In the genomic region with DNA sequence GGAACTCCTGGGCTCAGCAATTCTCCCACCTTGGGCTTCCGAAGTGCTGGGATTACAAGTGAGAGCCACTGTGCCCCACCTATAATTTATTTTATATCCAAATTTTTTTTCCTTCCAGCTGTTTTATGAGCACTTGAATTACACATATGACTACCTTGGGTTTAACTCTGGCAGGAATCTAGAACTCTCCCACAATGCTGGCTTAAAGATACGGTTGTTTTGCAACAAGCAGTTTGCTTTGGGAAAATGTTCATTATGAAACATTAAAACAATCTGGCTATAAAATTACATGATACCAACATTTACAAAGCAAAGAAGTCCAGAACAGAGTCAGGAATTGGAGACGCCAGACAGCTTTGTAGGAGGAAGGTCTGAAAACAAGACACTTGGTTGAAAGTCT, we compare ENCODE assay signal across 22 cellular contexts. TPM values are rescaled to one million over a fixed set of nuclear protein-coding genes. Genes with fewer than 3 reads are reported as not detected.
A peak's percentile ranks its signal among the peaks of the same experiment; 100 is the strongest.
DNase-seq lines count a peak whose midpoint lies in the region; ATAC-seq, FAIRE-seq and TF ChIP-seq lines count a peak whose summit lies in the region.
"Had no signal": no experiment of that assay in that cellular context is flagged by ENCODE, and none has a peak within 500 bp of the region (broad histone marks: within the 10 kb centered on the region; RNA-seq: fewer than 3 reads in every experiment).

No MANE protein-coding gene starts in this region.

- no peak for TF ChIP-seq POLR2A in HepG2 (IDR thresholded peaks at IDR 0.05; ENCODE audit: insufficient read depth in 1 of 2, low read depth in 2 of 2, low read length in 2 of 2)

- no peaks in the 10 kb centered on the region for H4K20me1 ChIP-seq in HepG2 (ENCODE audit: insufficient read depth, low read length)

- H3K9ac ChIP-seq in HepG2 (ENCODE audit: insufficient read depth, low read depth, low read length) = no peak overlapping the region

- BruUV-seq in HepG2 (replicated peaks; lab: Mats Ljungman, UMichigan) = no TSS peak

- peaks cover 0 to 3% of the 10 kb centered on the region in 2 experiments; a peak in 1 of 5 replicates for H3K36me3 ChIP-seq in HepG2 (replicated peaks in 1 of 2; ENCODE audit: control insufficient read depth in 1 of 2, insufficient read depth in 2 of 2, low read length in 2 of 2)

- in situ Hi-C loops in HepG2 (cut with HindIII; ENCODE audit: extremely low pct_ligation_motif_present, low pct_unique_long_range_greater_than_20kb) = no loop called here

- H3K27me3 ChIP-seq in HepG2 (ENCODE audit: control insufficient read depth in 1 of 2, insufficient read depth in 2 of 2, low read length in 2 of 2) = no peaks in the 10 kb centered on the region
- H3K27me3 ChIP-seq in dorsolateral prefrontal cortex = no peaks in the 10 kb centered on the region

- no peaks in the 10 kb centered on the region for H3K9me3 ChIP-seq in HepG2 (ENCODE audit: low read length)
- H3K9me3 ChIP-seq: A549 had no signal

- peaks cover 6 to 22% of the 10 kb centered on the region in 2 donors for H3K36me3 Mint-ChIP-seq in CD14-positive monocyte
- no peaks in the 10 kb centered on the region for H3K36me3 Mint-ChIP-seq in activated naive CD4-positive, alpha-beta T cell treated with anti-CD3 and anti-CD28 coated beads, Interleukin-2, amount 10 ng/mL, durations not matched to agents 7 days and 5 days

- no peak for DNase-seq in CD14-positive monocyte (ENCODE audit: low spot score)
- DNase-seq in fibroblast of gingiva (ENCODE audit: low read depth) = peak; percentile 63
- DNase-seq in HepG2 (ENCODE audit: low spot score) = no peak
- no peak for DNase-seq in frontal cortex (ENCODE audit: low spot score in 2 of 2)
- DNase-seq in activated naive CD4-positive, alpha-beta T cell treated with anti-CD3 and anti-CD28 coated beads, Interleukin-2, amount 10 ng/mL, durations not matched to agents 7 days and 5 days = no peak
- DNase-seq in dorsolateral prefrontal cortex = no peak
- no peak for DNase-seq in medulla oblongata (ENCODE audit: extremely low spot score)
- DNase-seq: AML-193; CD4-positive, alpha-beta memory T cell; DMS 273 treated with DMSO at 0.1 percent for 48 hours; DMS53; DND-41; EL; GOT3; H7; IMR-90 had no signal

- no peak for FAIRE-seq in HepG2 (lab: Jason Lieb, UNC)
- FAIRE-seq in frontal cortex (lab: Jason Lieb, UNC) = no peak
- FAIRE-seq: A549, GM12878 had no signal

- ATAC-seq in HepG2 = no peak

- WGBS in HepG2 (ENCODE audit: low lambda C conversion rate) = 97% methylated on average over 3 of the region's 3 CpGs

- peaks cover 7% of the 10 kb centered on the region for H3K4me1 ChIP-seq in HepG2 (ENCODE audit: insufficient read depth, low read length)
- H3K4me1 ChIP-seq: A549 had no signal

- H3K4me2 ChIP-seq in HepG2 (ENCODE audit: low read depth, low read length) = no peak overlapping the region
- H3K4me2 ChIP-seq: A549 had no signal

- H3K79me2 ChIP-seq in HepG2 (ENCODE audit: insufficient read depth, low read length) = no peaks in the 10 kb centered on the region

- TF ChIP-seq RAD21 in HepG2 (CRISPR knock-in tag; IDR thresholded peaks at IDR 0.05) = no peak

- CTCF ChIA-PET in HepG2 (lab: Yijun Ruan, JAX; ENCODE audit: low intra/inter-chr PET ratio, low total read pairs) = no interaction called here
- CTCF ChIA-PET in activated naive CD4-positive, alpha-beta T cell treated with anti-CD3 and anti-CD28 coated beads, Interleukin-2, amount 10 ng/mL, durations not matched to agents 7 days and 5 days (lab: Charles Lee) = no interaction called here

- intact Hi-C loops in CD14-positive monocyte (cut with micrococcal nuclease) = no loop called here
- intact Hi-C loops in HepG2 (cut with micrococcal nuclease; ENCODE audit: unreplicated experiment) = no loop called here
- intact Hi-C loops in dorsolateral prefrontal cortex (cut with DNase I) = no loop called here

- H3K4me3 ChIP-seq in HepG2 (replicated peaks in 1 of 3; ENCODE audit: insufficient read depth in 1 of 3, low read depth in 2 of 3, low read length in 3 of 3) (no peak overlapping the region), dorsolateral prefrontal cortex (no peak overlapping the region)
- H3K4me3 ChIP-seq: A549, GM12878 had no signal

- H3K27me3 Mint-ChIP-seq in CD14-positive monocyte (ENCODE audit: low read depth in 3 of 3) = no peaks in the 10 kb centered on the region
- peaks cover 10% of the 10 kb centered on the region for H3K27me3 Mint-ChIP-seq in activated naive CD4-positive, alpha-beta T cell treated with anti-CD3 and anti-CD28 coated beads, Interleukin-2, amount 10 ng/mL, durations not matched to agents 7 days and 5 days

- H3K9me3 Mint-ChIP-seq in CD14-positive monocyte = no peaks in the 10 kb centered on the region
- H3K9me3 Mint-ChIP-seq in activated naive CD4-positive, alpha-beta T cell treated with anti-CD3 and anti-CD28 coated beads, Interleukin-2, amount 10 ng/mL, durations not matched to agents 7 days and 5 days = no peaks in the 10 kb centered on the region
- H3K9me3 Mint-ChIP-seq: CD4-positive, alpha-beta memory T cell had no signal

- H3K4me3 Mint-ChIP-seq in CD14-positive monocyte = no peak overlapping the region
- H3K4me3 Mint-ChIP-seq in activated naive CD4-positive, alpha-beta T cell treated with anti-CD3 and anti-CD28 coated beads, Interleukin-2, amount 10 ng/mL, durations not matched to agents 7 days and 5 days = no peak overlapping the region
- H3K4me3 Mint-ChIP-seq: CD4-positive, alpha-beta memory T cell had no signal

- TF ChIP-seq CTCF in CD14-positive monocyte (IDR thresholded peaks at IDR 0.05) = no peak
- no peak for TF ChIP-seq CTCF in VCaP (conservative IDR thresholded peaks at IDR 0.05)
- no peak for TF ChIP-seq CTCF in HepG2 (CRISPR knock-in tag; IDR thresholded peaks at IDR 0.05)
- TF ChIP-seq CTCF in dorsolateral prefrontal cortex (IDR thresholded peaks at IDR 0.05 in 54 of 56, conservative IDR thresholded peaks at IDR 0.05 in 2 of 56; ENCODE audit: low read depth in 1 of 56, partially characterized antibody in 56 of 56) = no peak

- TF ChIP-seq EP300 in HepG2 (IDR thresholded peaks at IDR 0.05; ENCODE audit: low read depth in 2 of 2, low read length in 2 of 2) (no peak), HepG2 (CRISPR knock-in tag; IDR thresholded peaks at IDR 0.05; ENCODE audit: borderline replicate concordance) (no peak)

- H2AFZ ChIP-seq in HepG2 (ENCODE audit: low read length) = no peak overlapping the region

- POLR2A ChIA-PET in HepG2 (lab: Yijun Ruan, JAX) = interaction anchor here (1.2 kb wide), 1 partner anchor 11 kb away, joined by 3 read pairs; no protein-coding TSS in a partner anchor

- peak overlapping the region; percentile 83 for H3K27ac ChIP-seq in VCaP
- no peak overlapping the region for H3K27ac ChIP-seq in HepG2 (ENCODE audit: extremely low read length, insufficient read depth, low read length)
- H3K27ac ChIP-seq in dorsolateral prefrontal cortex = no peak overlapping the region
- H3K27ac ChIP-seq: 22Rv1, A549, C4-2B had no signal

- peaks cover 67% of the 10 kb centered on the region for H3K4me1 Mint-ChIP-seq in CD14-positive monocyte
- H3K4me1 Mint-ChIP-seq in activated naive CD4-positive, alpha-beta T cell treated with anti-CD3 and anti-CD28 coated beads, Interleukin-2, amount 10 ng/mL, durations not matched to agents 7 days and 5 days = no peaks in the 10 kb centered on the region

- peak overlapping the region; percentile 60 to 92 (median 77) for H3K27ac Mint-ChIP-seq in CD14-positive monocyte
- H3K27ac Mint-ChIP-seq in activated naive CD4-positive, alpha-beta T cell treated with anti-CD3 and anti-CD28 coated beads, Interleukin-2, amount 10 ng/mL, durations not matched to agents 7 days and 5 days = no peak overlapping the region

TF ChIP-seq in HepG2, 621 proteins besides CTCF, POLR2A, EP300 and RAD21:
- TF ChIP-seq ZNF644 (CRISPR knock-in tag; IDR thresholded peaks at IDR 0.05; ENCODE audit: low read depth) = no peak
- TF ChIP-seq, protein P1, sequence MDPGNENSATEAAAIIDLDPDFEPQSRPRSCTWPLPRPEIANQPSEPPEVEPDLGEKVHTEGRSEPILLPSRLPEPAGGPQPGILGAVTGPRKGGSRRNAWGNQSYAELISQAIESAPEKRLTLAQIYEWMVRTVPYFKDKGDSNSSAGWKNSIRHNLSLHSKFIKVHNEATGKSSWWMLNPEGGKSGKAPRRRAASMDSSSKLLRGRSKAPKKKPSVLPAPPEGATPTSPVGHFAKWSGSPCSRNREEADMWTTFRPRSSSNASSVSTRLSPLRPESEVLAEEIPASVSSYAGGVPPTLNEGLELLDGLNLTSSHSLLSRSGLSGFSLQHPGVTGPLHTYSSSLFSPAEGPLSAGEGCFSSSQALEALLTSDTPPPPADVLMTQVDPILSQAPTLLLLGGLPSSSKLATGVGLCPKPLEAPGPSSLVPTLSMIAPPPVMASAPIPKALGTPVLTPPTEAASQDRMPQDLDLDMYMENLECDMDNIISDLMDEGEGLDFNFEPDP (CRISPR knock-in tag; conservative IDR thresholded peaks at IDR 0.05) = 0 out of 2 replicates have a peak, but pooled peaks have one; percentile 35

RNA-seq across cellular contexts. Expression of a gene that starts 12.8 kb away (rescaled TPM):
- polyA plus RNA-seq in CD14-positive monocyte (100 to 1,000 TPM; 146 to 214 TPM), HepG2 (2011; rRNA removed) (15.6 and 16.0 TPM in 2 replicates)
- total RNA-seq in HepG2 (2016; rRNA removed; fragmentation: Illumina TruSeq; extraction: Trizol) (5.6 and 8.0 TPM in 2 replicates), frontal cortex (1.6 TPM), dorsolateral prefrontal cortex (10 to 100 TPM in 43 of 120 experiments, 1 to 10 TPM in 77; 2.9 to 20.4 (median 8.5) TPM)
- total RNA-seq in HepG2 (2016; cell fraction: cytosol; rRNA removed; fragmentation: Illumina TruSeq; extraction: Trizol; ENCODE audit: low read depth) = 1.4 and 1.7 TPM in 2 replicates
- total RNA-seq in HepG2 (2016; cell fraction: insoluble cytoplasmic fraction; rRNA removed; fragmentation: Illumina TruSeq; extraction: Trizol) = 5.5 and 7.6 TPM in 2 replicates
- 3.5 and 4.0 TPM in 2 replicates for total RNA-seq in HepG2 (2016; cell fraction: membrane; rRNA removed; fragmentation: Illumina TruSeq; extraction: Trizol)
- total RNA-seq in HepG2 (2016; cell fraction: nucleus; rRNA removed; fragmentation: Illumina TruSeq; extraction: Trizol) = 8.1 and 9.2 TPM in 2 replicates
- polyA plus RNA-seq in HepG2 (2011; cell fraction: cytosol; rRNA removed) = 6.9 and 14.7 TPM in 2 replicates
- 2.4 and 4.1 TPM in 2 replicates for polyA plus RNA-seq in HepG2 (2011; cell fraction: nucleus; rRNA removed)
- polyA plus RNA-seq in HepG2 (2012) = 14.4 and 16.4 TPM in 2 replicates
- polyA plus RNA-seq in HepG2 (2016; cell fraction: cytosol; fragmentation: Illumina TruSeq; extraction: Trizol; ENCODE audit: low read depth) = 2.1 and 2.3 TPM in 2 replicates
- 9.4 and 9.8 TPM in 2 replicates for polyA plus RNA-seq in HepG2 (2016; cell fraction: insoluble cytoplasmic fraction; fragmentation: Illumina TruSeq; extraction: Trizol; ENCODE audit: low read depth)
- polyA plus RNA-seq in HepG2 (2016; cell fraction: membrane; fragmentation: Illumina TruSeq; extraction: Trizol; ENCODE audit: low read depth) = 4.1 and 4.5 TPM in 2 replicates
- 12.9 and 15.8 TPM in 2 replicates for polyA plus RNA-seq in HepG2 (2016; cell fraction: nucleus; fragmentation: Illumina TruSeq; extraction: Trizol; ENCODE audit: insufficient read depth, low read depth)
- polyA minus RNA-seq in HepG2 (2011; rRNA and poly(A)+ RNA removed; ENCODE audit: low replicate concordance) = 3.5 TPM in 1 of 2 replicates, not detected in the other
- 11.8 and 16.6 TPM in 2 replicates for polyA minus RNA-seq in HepG2 (2011; cell fraction: cytosol; rRNA and poly(A)+ RNA removed)
- 7.7 and 12.2 TPM in 2 replicates for polyA minus RNA-seq in HepG2 (2011; cell fraction: nucleus; rRNA and poly(A)+ RNA removed)
- total RNA-seq: G401 had no signal
